8 cellular contexts compared by ENCODE assay signal in genomic region chr3:156479574-156479973, GRCh38.
"Had no signal": no experiment of that assay in that cellular context is flagged by ENCODE, and none has a peak within 500 bp of the region (broad histone marks: within the 10 kb centered on the region; RNA-seq: fewer than 3 reads in every experiment).

No MANE protein-coding gene starts in this region.

- H2AFZ ChIP-seq: GM23338 had no signal

- H3K4me3 ChIP-seq: GM23338, K562 had no signal

- H3K4me2 ChIP-seq: GM23338 had no signal

- H3K4me3 Mint-ChIP-seq: GM23338, H9 had no signal

- H3K27ac Mint-ChIP-seq: GM23338, H9 had no signal

- H3K9me3 Mint-ChIP-seq: GM23338, H9 had no signal

- FAIRE-seq: H1, HTR-8/SVneo, K562 had no signal

- DNase-seq: H9, HCEC 1CT, IMR-90, KG1 had no signal
